ENCODE assay signal across 22 cellular contexts in the genomic region with DNA sequence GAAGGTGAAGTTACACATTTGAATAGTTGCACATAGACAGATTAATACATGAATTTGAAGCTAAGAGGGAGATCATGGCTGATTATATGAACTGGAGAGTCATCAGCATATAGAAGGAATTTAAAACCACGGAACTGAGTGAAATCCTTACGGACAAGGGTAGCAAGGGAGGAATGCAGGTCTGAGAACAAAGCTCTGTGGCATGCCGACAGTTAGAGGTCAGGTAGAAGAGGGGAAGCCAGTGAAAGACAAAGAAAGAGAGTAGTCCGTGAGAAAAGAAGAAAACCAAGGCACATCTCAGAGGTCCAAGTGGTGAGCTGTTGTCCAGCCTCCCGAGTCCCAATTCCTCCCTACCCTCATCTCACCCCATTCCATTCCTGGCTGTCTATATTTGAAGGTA. TPM values are rescaled to one million over a fixed set of nuclear protein-coding genes. Genes with fewer than 3 reads are reported as not detected.
"Had no signal": no experiment of that assay in that cellular context is flagged by ENCODE, and none has a peak within 500 bp of the region (broad histone marks: within the 10 kb centered on the region; RNA-seq: fewer than 3 reads in every experiment).

No MANE protein-coding gene starts in this region.

- H3K27ac ChIP-seq: SJSA1, SK-N-MC had no signal

- H3K9me3 ChIP-seq: SJSA1 had no signal

- H3K36me3 ChIP-seq: SJSA1 had no signal

- H3K27me3 ChIP-seq: SJSA1 had no signal

- H3K4me1 ChIP-seq: SJSA1 had no signal

- H3K4me3 ChIP-seq: SJSA1, SK-N-MC had no signal

- DNase-seq: IMR-90, Kasumi-1, KG1, MM.1S, NCI-H1105, NCI-H1417, NCI-H1436 treated with DMSO at 0.1 percent for 48 hours, NCI-H1694, NCI-H187 treated with DMSO at 0.1 percent for 48 hours, NCI-H2029 treated with DMSO at 0.1 percent for 48 hours, NCI-H2107, NCI-H2227 treated with DMSO at 0.1 percent for 48 hours, NCI-H524, NCI-H526 treated with DMSO at 0.1 percent for 48 hours, NCI-H748 treated with DMSO at 0.1 percent for 48 hours, Right ventricle myocardium superior, RPMI8226, SIG-M5 had no signal

- ATAC-seq: HepG2 had no signal

RNA-seq across cellular contexts. Expression of a gene that starts 11.8 kb away (rescaled TPM):
- total RNA-seq: HepG2, IMR-90, NCI-H460, SJSA1 had no signal
- polyA plus RNA-seq: HepG2, IMR-90 had no signal
